20 cellular contexts compared by ENCODE assay signal in the genomic region with DNA sequence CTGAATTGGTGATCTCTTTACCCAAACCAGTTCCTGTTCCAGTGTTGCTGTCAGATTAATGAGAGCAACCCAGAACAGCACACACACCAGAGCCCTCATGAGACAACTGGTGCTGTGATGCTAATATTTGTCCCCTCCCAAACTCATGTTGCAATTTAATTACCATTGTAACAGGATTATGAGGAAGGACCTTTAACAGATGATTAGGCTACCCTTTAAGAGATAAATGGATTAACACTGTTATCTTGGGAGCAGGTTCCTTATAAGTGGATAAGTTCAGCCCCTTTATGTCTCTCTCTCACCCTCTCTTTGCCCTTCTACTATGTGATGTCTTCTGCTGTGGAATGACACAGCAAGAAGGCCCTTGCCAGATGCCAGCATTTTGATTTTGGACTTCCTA. TPM values are rescaled to one million over a fixed set of nuclear protein-coding genes. Genes with fewer than 3 reads are reported as not detected.
"Had no signal": no experiment of that assay in that cellular context is flagged by ENCODE, and none has a peak within 500 bp of the region (broad histone marks: within the 10 kb centered on the region; RNA-seq: fewer than 3 reads in every experiment).

No MANE protein-coding gene starts in this region.

- H3K4me1 ChIP-seq: SJSA1 had no signal

- H3K4me2 ChIP-seq: SK-N-SH had no signal

- DNase-seq: KBM-7, MV-4-11, NCI-H1048, NCI-H1105, NCI-H1417, NCI-H1436 treated with DMSO at 0.1 percent for 48 hours, NCI-H1694, NCI-H187 treated with DMSO at 0.1 percent for 48 hours, NCI-H2029 treated with DMSO at 0.1 percent for 48 hours, NCI-H2171 treated with DMSO at 0.1 percent for 48 hours, NCI-H345, NCI-H446 treated with DMSO at 0.1 percent for 48 hours, NCI-H510A treated with DMSO at 0.1 percent for 48 hours, NCI-H526, Right ventricle myocardium superior, RPMI8226, SIG-M5, SK-N-SH had no signal

- FAIRE-seq: RCC 7860 had no signal

- H3K36me3 ChIP-seq: SJSA1 had no signal

- H3K9me3 ChIP-seq: SJSA1, SK-N-SH had no signal

- H3K9ac ChIP-seq: SK-N-SH had no signal

- H3K27ac ChIP-seq: SJSA1 had no signal

- H3K4me3 ChIP-seq: SJSA1 had no signal

RNA-seq across cellular contexts. Expression of gene CCDC182, which starts 1.1 kb away (rescaled TPM):
- polyA plus RNA-seq: SK-N-SH had no signal
